23 cellular contexts compared by ENCODE assay signal in the genomic region with DNA sequence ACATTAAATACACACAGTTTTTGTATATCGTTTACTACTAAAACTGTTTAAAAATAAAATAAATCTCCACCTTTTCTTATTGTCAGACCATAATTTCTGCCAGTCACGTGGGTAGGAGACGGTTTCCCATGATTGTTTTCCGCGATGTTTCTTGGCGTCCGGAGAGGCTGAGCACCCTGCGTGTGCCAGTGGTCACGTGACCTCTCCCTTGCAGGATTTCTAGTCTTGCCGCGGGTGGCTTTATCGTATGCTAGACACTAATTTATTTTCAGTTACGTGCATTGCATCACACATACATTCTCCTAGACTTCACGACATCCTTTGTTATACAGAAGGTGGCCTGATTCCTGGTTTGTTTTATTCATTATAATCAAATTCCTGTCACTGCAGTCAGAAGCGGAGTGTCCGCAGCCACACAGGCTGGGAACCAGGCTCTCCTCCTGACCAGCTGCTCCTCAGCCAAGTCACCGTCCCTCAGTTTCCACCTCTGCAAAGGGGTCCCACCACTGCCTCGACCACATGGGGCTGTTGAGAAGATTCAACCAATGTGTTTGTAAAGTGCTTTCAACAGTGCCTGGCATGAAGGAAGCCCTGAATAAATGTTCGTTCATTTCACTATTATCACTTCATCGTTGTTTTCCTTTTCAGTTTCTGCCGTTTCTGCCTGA.
A peak's percentile ranks its signal among the peaks of the same experiment; 100 is the strongest.
DNase-seq lines count a peak whose midpoint lies in the region; ATAC-seq and TF ChIP-seq lines count a peak whose summit lies in the region.
"Had no signal": no experiment of that assay in that cellular context is flagged by ENCODE, and none has a peak within 500 bp of the region (broad histone marks: within the 10 kb centered on the region; RNA-seq: fewer than 3 reads in every experiment).

No MANE protein-coding gene starts in this region.

- TF ChIP-seq CTCF in chondrocyte (IDR thresholded peaks at IDR 0.05), result no peak

- H3K4me1 Mint-ChIP-seq in chondrocyte (ENCODE audit: low read depth), result no peaks in the 10 kb centered on the region
- H3K4me1 Mint-ChIP-seq: memory B cell had no signal

- peak; percentile 13 for DNase-seq in NCI-H510A treated with DMSO at 0.1 percent for 48 hours (lab: John Stamatoyannopoulos, UW)
- DNase-seq in NCI-H510A (lab: John Stamatoyannopoulos, UW), result no peak
- DNase-seq in NCI-H2029 (lab: John Stamatoyannopoulos, UW), result peak; percentile 14
- DNase-seq in chondrocyte (ENCODE audit: low spot score), result peak; percentile 40
- peak; percentile 27 for DNase-seq in sciatic nerve (ENCODE audit: low spot score)
- no peak for DNase-seq in HuH-7.5 (ENCODE audit: low spot score)
- DNase-seq in DMS79 treated with DMSO at 0.1 percent for 48 hours (lab: John Stamatoyannopoulos, UW), result no peak
- DNase-seq in globus pallidus (ENCODE audit: low spot score), result no peak
- DNase-seq: activated CD4-positive, CD25-positive, alpha-beta regulatory T cell; Calu3; cortex of kidney; esophagus squamous epithelium; KG1; left cardiac atrium; NCI-H1436; NCI-H2171 treated with DMSO at 0.1 percent for 48 hours; SJCRH30; stimulated activated CD4-positive, alpha-beta T cell treated with anti-CD3 and anti-CD28 coated beads, Interleukin-15, amount 100 ng/mL, for 24 hours; stimulated activated naive CD4-positive, alpha-beta T cell; T-helper 1 cell had no signal

- H3K4me3 Mint-ChIP-seq in chondrocyte (ENCODE audit: unreplicated experiment), result no peak overlapping the region
- H3K4me3 Mint-ChIP-seq: memory B cell had no signal

- H3K36me3 Mint-ChIP-seq in chondrocyte (ENCODE audit: low read depth), result no peaks in the 10 kb centered on the region
- H3K36me3 Mint-ChIP-seq: activated naive CD4-positive, alpha-beta T cell treated with anti-CD3 and anti-CD28 coated beads, Interleukin-2, amount 50 U/mL, for 72 hours; memory B cell had no signal

- H3K9me3 Mint-ChIP-seq in chondrocyte (ENCODE audit: low read depth), result peaks cover 5% of the 10 kb centered on the region
- H3K9me3 Mint-ChIP-seq: activated naive CD4-positive, alpha-beta T cell treated with anti-CD3 and anti-CD28 coated beads, Interleukin-2, amount 50 U/mL, for 72 hours; activated T-helper 2 cell treated with anti-CD3 and anti-CD28 coated beads, Interferon-gamma antibody, Interleukin-2, Interleukin-4, amounts not matched to agents 10 μg/mL and 5 μg/mL and 100 μg/mL, durations not matched to agents 14 hours and 24 hours and 36 hours had no signal

- no peak for ATAC-seq in sciatic nerve
- ATAC-seq: activated naive CD4-positive, alpha-beta T cell treated with anti-CD3 and anti-CD28 coated beads, Interleukin-2, amount 50 U/mL, for 72 hours; left cardiac atrium had no signal

- intact Hi-C loops in sciatic nerve (cut with DNase I), result no loop called here

- H3K27me3 Mint-ChIP-seq in chondrocyte (ENCODE audit: low read depth), result no peaks in the 10 kb centered on the region

- no peak overlapping the region for H3K27ac Mint-ChIP-seq in chondrocyte (ENCODE audit: unreplicated experiment)
- H3K27ac Mint-ChIP-seq: activated naive CD4-positive, alpha-beta T cell treated with anti-CD3 and anti-CD28 coated beads, Interleukin-2, amount 50 U/mL, for 72 hours; activated T-helper 2 cell treated with anti-CD3 and anti-CD28 coated beads, Interferon-gamma antibody, Interleukin-2, Interleukin-4, amounts not matched to agents 10 μg/mL and 5 μg/mL and 100 μg/mL, durations not matched to agents 14 hours and 24 hours and 36 hours; memory B cell had no signal

Comparison
In these comparisons a context has a peak if more than half of its experiments do, and no peak if none do; other contexts are left out.
1. DNase-seq: peak in NCI-H510A treated with DMSO at 0.1 percent for 48 hours (single experiment), NCI-H2029 (single experiment), chondrocyte (single experiment) and sciatic nerve (single experiment); none in NCI-H510A (single experiment), HuH-7.5 (single experiment), DMS79 treated with DMSO at 0.1 percent for 48 hours (single experiment) and globus pallidus (single experiment).